20 cellular contexts compared by ENCODE assay signal in the genomic region with DNA sequence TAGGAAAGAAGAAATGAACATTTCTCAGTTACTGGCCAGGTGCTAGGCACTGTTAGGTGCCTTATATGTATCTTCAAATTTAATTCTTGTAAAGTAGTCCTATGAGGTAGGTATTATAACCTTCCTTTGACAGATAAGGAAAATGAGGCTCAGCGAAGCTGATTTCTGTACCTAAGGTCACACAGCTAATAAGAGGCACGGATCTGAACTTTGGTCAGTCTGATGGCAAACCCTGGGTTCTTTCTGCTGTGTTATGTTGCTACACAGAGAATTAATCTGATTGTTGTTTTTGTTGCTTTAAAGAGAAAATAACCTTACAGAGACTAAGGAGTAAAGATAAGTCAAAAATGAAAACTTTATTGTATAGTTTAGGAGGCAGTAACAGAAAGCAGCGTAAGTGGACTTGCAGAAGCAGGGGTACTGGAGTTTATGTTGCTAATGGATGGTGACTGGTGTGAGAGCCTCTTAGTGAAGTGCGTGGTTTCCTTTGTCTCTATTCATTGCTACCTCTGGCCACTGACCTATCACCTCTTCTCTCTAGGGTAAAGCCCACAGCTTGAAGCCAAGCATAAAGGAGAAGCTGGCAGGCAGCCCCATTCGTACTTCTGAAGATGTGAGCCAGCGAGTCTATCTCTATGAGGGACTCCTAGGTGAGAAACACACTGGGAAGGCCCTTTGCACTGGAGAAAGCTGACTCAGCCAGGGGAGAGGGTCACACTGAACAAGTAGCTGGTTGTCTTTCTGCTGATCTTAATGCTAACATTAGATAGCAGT. TPM values are rescaled to one million over a fixed set of nuclear protein-coding genes. Genes with fewer than 3 reads are reported as not detected.
DNase-seq lines count a peak whose midpoint lies in the region; ATAC-seq and TF ChIP-seq lines count a peak whose summit lies in the region.
"Had no signal": no experiment of that assay in that cellular context is flagged by ENCODE, and none has a peak within 500 bp of the region (broad histone marks: within the 10 kb centered on the region; RNA-seq: fewer than 3 reads in every experiment).

No MANE protein-coding gene starts in this region.

- H3K27me3 ChIP-seq in left ventricle myocardium inferior (ENCODE audit: low read depth) (no peaks in the 10 kb centered on the region), right lobe of liver (no peaks in the 10 kb centered on the region), thyroid gland (no peaks in the 10 kb centered on the region)
- H3K27me3 ChIP-seq: BLaER1 treated with 17β-estradiol and CSF1 and Interleukin-3, amounts not matched to agents 10 nM and 100 nM had no signal

- H3K4me1 ChIP-seq in left ventricle myocardium inferior, result peaks cover 34% of the 10 kb centered on the region
- H3K4me1 ChIP-seq in right lobe of liver, result peaks cover 0 to 25% (median 8%) of the 10 kb centered on the region in 4 donors
- H3K4me1 ChIP-seq in thyroid gland, result peaks cover 7 to 16% of the 10 kb centered on the region in 2 donors

- no peak overlapping the region for H3K27ac Mint-ChIP-seq in CD14-positive monocyte

- no peak overlapping the region for H3K4me3 ChIP-seq in left ventricle myocardium inferior
- no peak overlapping the region for H3K4me3 ChIP-seq in right lobe of liver
- no peak overlapping the region for H3K4me3 ChIP-seq in thyroid gland (replicated peaks in 1 of 3)
- H3K4me3 ChIP-seq: BLaER1 treated with 17β-estradiol and CSF1 and Interleukin-3, amounts not matched to agents 10 nM and 100 nM; GM23248; K562 had no signal

- intact Hi-C loops in left ventricle myocardium inferior (cut with micrococcal nuclease) (no loop called here), Right ventricle myocardium inferior (cut with DNase I) (loop anchor here (5.0 kb wide), 1 partner anchor 36 kb away; a partner anchor contains a TSS), right lobe of liver (cut with DNase I) (no loop called here), thyroid gland (cut with DNase I) (no loop called here), CD14-positive monocyte (cut with micrococcal nuclease) (loop anchor here in 1 of 2 donors (10.0 kb wide), 2 partner anchors 307 to 437 kb away; no protein-coding TSS in a partner anchor)

- ATAC-seq in Right ventricle myocardium inferior (no peak), right lobe of liver (peak in 3 of 4 donors; percentile 12 to 65 (median 35)), HG03469 (IDR thresholded peaks at IDR 0.05; ENCODE audit: unreplicated experiment) (no peak)
- ATAC-seq: HCT116, K562 had no signal

- DNase-seq in left ventricle myocardium inferior, result no peak
- DNase-seq in Right ventricle myocardium inferior (ENCODE audit: missing footprints), result no peak
- DNase-seq in NCI-H2196 (lab: John Stamatoyannopoulos, UW; ENCODE audit: unreplicated experiment), result peak; percentile 46
- no peak for DNase-seq in right lobe of liver
- peak; percentile 61 to 68 for DNase-seq in thyroid gland
- no peak for DNase-seq in stimulated activated CD4-positive, alpha-beta T cell treated with anti-CD3 and anti-CD28 coated beads, Interleukin-4, amount 100 ng/mL, for 4 hours
- no peak for DNase-seq in CD14-positive monocyte (ENCODE audit: low spot score)
- DNase-seq: CD8-positive, alpha-beta memory T cell; GM23248; NCI-H1092 treated with DMSO at 0.1 percent for 48 hours; NCI-H146; NCI-H2029 treated with DMSO at 0.1 percent for 48 hours; NCI-H510A; NCI-H774 had no signal

- 57% methylated on average over 4 of the region's 6 CpGs for WGBS in right lobe of liver (ENCODE audit: insufficient coverage, low coverage, low lambda C conversion rate, missing lambda C conversion rate)
- 70 to 83% methylated on average over 6 of the region's 6 CpGs for WGBS in thyroid gland, 2 donors

- no peaks in the 10 kb centered on the region for H3K4me1 Mint-ChIP-seq in CD14-positive monocyte
- H3K4me1 Mint-ChIP-seq: CD8-positive, alpha-beta memory T cell had no signal

- H3K9me3 ChIP-seq in left ventricle myocardium inferior (replicated peaks), result peaks cover 5% of the 10 kb centered on the region
- no peaks in the 10 kb centered on the region for H3K9me3 ChIP-seq in right lobe of liver
- no peaks in the 10 kb centered on the region for H3K9me3 ChIP-seq in thyroid gland

- TF ChIP-seq POLR2A in right lobe of liver (IDR thresholded peaks at IDR 0.05) (no peak), thyroid gland (IDR thresholded peaks at IDR 0.05) (no peak)

- peaks cover 0 to 6% (median 2%) of the 10 kb centered on the region in 3 donors for H3K27me3 Mint-ChIP-seq in CD14-positive monocyte (ENCODE audit: low read depth in 3 of 3)
- H3K27me3 Mint-ChIP-seq: CD8-positive, alpha-beta memory T cell had no signal

- peaks cover 82 to 99% of the 10 kb centered on the region in 2 donors for H3K36me3 Mint-ChIP-seq in CD14-positive monocyte

- H3K9me3 Mint-ChIP-seq in CD14-positive monocyte, result peaks cover 0 to 4% (median 0%) of the 10 kb centered on the region in 7 donors

- peak overlapping the region; percentile 90 for H3K27ac ChIP-seq in left ventricle myocardium inferior (replicated peaks)
- peak overlapping the region in 1 of 3 donors; percentile 27 for H3K27ac ChIP-seq in right lobe of liver
- H3K27ac ChIP-seq in thyroid gland, result no peak overlapping the region
- H3K27ac ChIP-seq: BLaER1 treated with 17β-estradiol and CSF1 and Interleukin-3, amounts not matched to agents 10 nM and 100 nM; GM23248 had no signal

- H3K4me3 Mint-ChIP-seq in CD14-positive monocyte, result no peak overlapping the region
- H3K4me3 Mint-ChIP-seq: CD8-positive, alpha-beta memory T cell had no signal

- TF ChIP-seq CTCF in left ventricle myocardium inferior (IDR thresholded peaks at IDR 0.05; ENCODE audit: borderline replicate concordance) (no peak), right lobe of liver (IDR thresholded peaks at IDR 0.05) (no peak), thyroid gland (IDR thresholded peaks at IDR 0.05) (no peak), CD14-positive monocyte (IDR thresholded peaks at IDR 0.05) (no peak)

- H3K36me3 ChIP-seq in left ventricle myocardium inferior (peaks cover 91% of the 10 kb centered on the region), right lobe of liver (peaks cover 7 to 60% (median 19%) of the 10 kb centered on the region in 4 donors), thyroid gland (peaks cover 54 to 57% of the 10 kb centered on the region in 2 donors)

RNA-seq across cellular contexts. Expression of a gene that starts 38.3 kb away (rescaled TPM):
- total RNA-seq in left ventricle myocardium inferior (40.9 TPM), Right ventricle myocardium inferior (40.2 TPM), right lobe of liver (10 to 100 TPM; 15.2 to 21.3 (median 16.8) TPM), thyroid gland (10 to 100 TPM; 29.0 to 49.7 (median 38.1) TPM)
- 10 to 100 TPM in 1 of 2 donors, 1 to 10 TPM in 1; 6.4 to 12.2 TPM for polyA plus RNA-seq in CD14-positive monocyte

RNA-seq across cellular contexts. Expression of a gene that starts 44.3 kb away (rescaled TPM):
- total RNA-seq in left ventricle myocardium inferior (2,538 TPM), Right ventricle myocardium inferior (2,397 TPM), right lobe of liver (under 1 TPM in 5 of 6 experiments, not detected in 1; 0.04 to 0.24 (median 0.13) TPM), thyroid gland (not detected)
- polyA plus RNA-seq in CD14-positive monocyte, result under 1 TPM in 1 of 2 donors, not detected in 1; 0.03 TPM
- total RNA-seq: CD8-positive, alpha-beta memory T cell; G401; GM23248; K562; RPMI7951 had no signal
- polyA plus RNA-seq: CD8-positive, alpha-beta memory T cell; GM23248 had no signal

RNA-seq across cellular contexts. Expression of a gene that starts 50.4 kb away (rescaled TPM):
- total RNA-seq in left ventricle myocardium inferior (11.7 TPM), Right ventricle myocardium inferior (22.3 TPM), right lobe of liver (10 to 100 TPM; 61.5 to 82.9 (median 67.3) TPM), thyroid gland (10 to 100 TPM; 27.5 to 58.3 (median 42.5) TPM)
- 1 to 10 TPM; 4.4 to 9.3 TPM for polyA plus RNA-seq in CD14-positive monocyte

RNA-seq across cellular contexts. Expression of a gene that starts 59.6 kb away (rescaled TPM):
- 17.7 TPM for total RNA-seq in left ventricle myocardium inferior
- total RNA-seq in Right ventricle myocardium inferior, result 21.2 TPM
- total RNA-seq in right lobe of liver, result 100 to 1,000 TPM in 2 of 6 experiments, 10 to 100 TPM in 4; 53.3 to 173 (median 64.1) TPM
- total RNA-seq in thyroid gland, result 10 to 100 TPM; 32.4 to 98.5 (median 73.3) TPM
- polyA plus RNA-seq in CD14-positive monocyte, result 10 to 100 TPM; 13.1 to 20.5 TPM

Comparison
In these comparisons a context has a peak if more than half of its experiments do, and no peak if none do; other contexts are left out.
1. DNase-seq: peak in NCI-H2196 (single experiment) and thyroid gland (2 of 2); none in left ventricle myocardium inferior (single experiment), Right ventricle myocardium inferior (single experiment), right lobe of liver (0 of 3), stimulated activated CD4-positive, alpha-beta T cell treated with anti-CD3 and anti-CD28 coated beads, Interleukin-4, amount 100 ng/mL, for 4 hours (0 of 2) and CD14-positive monocyte (single experiment).
2. ATAC-seq: peak in right lobe of liver (3 of 4); none in Right ventricle myocardium inferior (single experiment) and HG03469 (single experiment).
3. RNA of a gene that starts 44.3 kb away (total RNA-seq): 2,538 TPM in left ventricle myocardium inferior (single experiment) and 2,397 TPM in Right ventricle myocardium inferior (single experiment); 0.04 to 0.24 TPM in right lobe of liver and not detected in thyroid gland; every median in the first group is over 1,000 times any median in the second.